ENCODE assay signal across 8 cellular contexts in genomic region chr2:222939208-222939846, GRCh38.
DNase-seq lines count a peak whose midpoint lies in the region; ATAC-seq and TF ChIP-seq lines count a peak whose summit lies in the region.

No MANE protein-coding gene starts in this region.

- no peak overlapping the region for H3K4me3 Mint-ChIP-seq in naive thymus-derived CD4-positive, alpha-beta T cell
- no peak overlapping the region for H3K4me3 Mint-ChIP-seq in type B pancreatic cell

- CTCF ChIA-PET in naive thymus-derived CD4-positive, alpha-beta T cell (lab: Charles Lee) = interaction anchor here (1.1 kb wide), 2 partner anchors 16 to 233 kb away, joined by 3 read pairs; no protein-coding TSS in a partner anchor

- H3K27me3 ChIP-seq in effector memory CD4-positive, alpha-beta T cell (replicated peaks; ENCODE audit: control insufficient read depth, insufficient read depth, low read length, poor library complexity, severe bottlenecking) = no peaks in the 10 kb centered on the region
- no peaks in the 10 kb centered on the region for H3K27me3 ChIP-seq in naive thymus-derived CD4-positive, alpha-beta T cell (ENCODE audit: control insufficient read depth in 2 of 2, insufficient read depth in 2 of 2, low read length in 2 of 2)

- no peak overlapping the region for H3K27ac ChIP-seq in effector memory CD4-positive, alpha-beta T cell (ENCODE audit: insufficient read depth, low read length, poor library complexity, severe bottlenecking)
- H3K27ac ChIP-seq in naive thymus-derived CD4-positive, alpha-beta T cell (ENCODE audit: low read depth, low read length) = no peak overlapping the region

- in situ Hi-C loops in GM13977 (cut with MboI; ENCODE audit: low pct_unique_long_range_greater_than_20kb, low sequenced_read_pairs, unreplicated experiment) = no loop called here

- no peaks in the 10 kb centered on the region for H3K9me3 ChIP-seq in effector memory CD4-positive, alpha-beta T cell (ENCODE audit: control insufficient read depth, low read length)
- H3K9me3 ChIP-seq in naive thymus-derived CD4-positive, alpha-beta T cell (ENCODE audit: control insufficient read depth in 2 of 3, low read length in 3 of 3) = peaks cover 0 to 5% (median 5%) of the 10 kb centered on the region in 3 experiments

- no peaks in the 10 kb centered on the region for H3K4me1 ChIP-seq in effector memory CD4-positive, alpha-beta T cell (ENCODE audit: control insufficient read depth, insufficient read depth, low read length, poor library complexity, severe bottlenecking)
- H3K4me1 ChIP-seq in naive thymus-derived CD4-positive, alpha-beta T cell (ENCODE audit: control insufficient read depth in 2 of 2, insufficient read depth in 2 of 2, low read length in 2 of 2) = no peaks in the 10 kb centered on the region

- H3K27me3 Mint-ChIP-seq in naive thymus-derived CD4-positive, alpha-beta T cell = no peaks in the 10 kb centered on the region
- no peaks in the 10 kb centered on the region for H3K27me3 Mint-ChIP-seq in type B pancreatic cell

- H3K36me3 Mint-ChIP-seq in naive thymus-derived CD4-positive, alpha-beta T cell = peaks cover 14 to 63% (median 46%) of the 10 kb centered on the region in 5 donors
- peaks cover 57% of the 10 kb centered on the region for H3K36me3 Mint-ChIP-seq in type B pancreatic cell

- H3K4me1 Mint-ChIP-seq in naive thymus-derived CD4-positive, alpha-beta T cell = peaks cover 0 to 6% (median 0%) of the 10 kb centered on the region in 7 donors
- peaks cover 10% of the 10 kb centered on the region for H3K4me1 Mint-ChIP-seq in type B pancreatic cell (ENCODE audit: unreplicated experiment)

- peaks cover 0 to 43% (median 18%) of the 10 kb centered on the region in 11 donors for H3K9me3 Mint-ChIP-seq in naive thymus-derived CD4-positive, alpha-beta T cell
- peaks cover 14% of the 10 kb centered on the region for H3K9me3 Mint-ChIP-seq in type B pancreatic cell

- H3K36me3 ChIP-seq in effector memory CD4-positive, alpha-beta T cell (ENCODE audit: control insufficient read depth, insufficient read depth, low read length) = peaks cover 7% of the 10 kb centered on the region
- H3K36me3 ChIP-seq in naive thymus-derived CD4-positive, alpha-beta T cell (ENCODE audit: control insufficient read depth in 2 of 3, insufficient read depth in 3 of 3, low read length in 3 of 3) = peaks cover 2 to 30% (median 5%) of the 10 kb centered on the region in 3 experiments

- POLR2A ChIA-PET in naive thymus-derived CD4-positive, alpha-beta T cell (lab: Charles Lee) = interaction anchor here (0.5 kb wide), 1 partner anchor 9 kb away, joined by 3 read pairs; no protein-coding TSS in a partner anchor

- no peak overlapping the region for H3K4me3 ChIP-seq in effector memory CD4-positive, alpha-beta T cell (ENCODE audit: insufficient read depth, low read depth, low read length, poor library complexity, severe bottlenecking)
- no peak overlapping the region for H3K4me3 ChIP-seq in naive thymus-derived CD4-positive, alpha-beta T cell (ENCODE audit: low read length)

- intact Hi-C loops in naive thymus-derived CD4-positive, alpha-beta T cell (cut with micrococcal nuclease) = loop anchor here (1.0 to 5.0 kb wide), 7 partner anchors 24 to 622 kb away; partner anchors contain the start of gene ACSL3 (in 1 of the 2)

- DNase-seq in AG08395 (ENCODE audit: low spot score) (peak; percentile 30), GM13977 (ENCODE audit: low spot score) (peak; percentile 21), NCI-H526 (lab: John Stamatoyannopoulos, UW) (peak; percentile 29 to 60), type B pancreatic cell (ENCODE audit: extremely low spot score, unreplicated experiment) (no peak)
- DNase-seq in activated CD4-positive, alpha-beta T cell treated with anti-CD3 and anti-CD28 coated beads, Interleukin-2, amount 50 U/mL, for 24 hours (ENCODE audit: low read depth in 1 of 2, low spot score in 1 of 2) = peak; percentile 23 to 41
- peak in 2 of 3 donors; percentile 11 to 22 for DNase-seq in effector memory CD4-positive, alpha-beta T cell
- DNase-seq in naive thymus-derived CD4-positive, alpha-beta T cell = peak; percentile 8 to 58 (median 33)

- TF ChIP-seq CTCF in GM13977 (IDR thresholded peaks at IDR 0.05; ENCODE audit: extremely low read depth, insufficient read depth, missing control alignments) (peak; percentile 73), type B pancreatic cell (conservative IDR thresholded peaks at IDR 0.05) (peak; percentile 86)

- peak; percentile 46 for ATAC-seq in HG02870 (IDR thresholded peaks at IDR 0.05; ENCODE audit: unreplicated experiment)
- ATAC-seq in naive thymus-derived CD4-positive, alpha-beta T cell = peak; percentile 89

- no peak overlapping the region for H3K27ac Mint-ChIP-seq in naive thymus-derived CD4-positive, alpha-beta T cell
- no peak overlapping the region for H3K27ac Mint-ChIP-seq in type B pancreatic cell
